Comparison of ENCODE assay signal across 13 cellular contexts in genomic region chr3:103127737-103128136, GRCh38.
DNase-seq lines count a peak whose midpoint lies in the region; ATAC-seq, FAIRE-seq and TF ChIP-seq lines count a peak whose summit lies in the region.
"Had no signal": no experiment of that assay in that cellular context is flagged by ENCODE, and none has a peak within 500 bp of the region (broad histone marks: within the 10 kb centered on the region; RNA-seq: fewer than 3 reads in every experiment).

No MANE protein-coding gene starts in this region.

- no peak overlapping the region for H4K91ac ChIP-seq in H9 (ENCODE audit: insufficient read length, low read depth, low read length)

- no peak overlapping the region for H3K18ac ChIP-seq in H9 (ENCODE audit: insufficient read length, low read depth, low read length)

- H3K4me3 ChIP-seq in astrocyte (ENCODE audit: insufficient read depth, low read depth, low read length) (no peak overlapping the region), uterus (no peak overlapping the region)

- H3K4me3 Mint-ChIP-seq in astrocyte (ENCODE audit: unreplicated experiment): no peak overlapping the region
- no peak overlapping the region for H3K4me3 Mint-ChIP-seq in H9
- H3K4me3 Mint-ChIP-seq in immature natural killer cell: no peak overlapping the region
- H3K4me3 Mint-ChIP-seq: CD8-positive, alpha-beta T cell; stimulated activated naive CD8-positive, alpha-beta T cell treated with anti-CD3 and anti-CD28 coated beads, Interleukin-15, Interleukin-2, amounts not matched to agents 100 ng/mL and 50 ng/mL, for 24 hours had no signal

- no peak overlapping the region for H2BK20ac ChIP-seq in H9 (ENCODE audit: low read depth, low read length, poor library complexity, severe bottlenecking)

- H3K9me3 Mint-ChIP-seq in astrocyte (ENCODE audit: unreplicated experiment) (no peaks in the 10 kb centered on the region), H9 (no peaks in the 10 kb centered on the region; a peak in 1 of 5 replicates), immature natural killer cell (no peaks in the 10 kb centered on the region)

- H3K9me3 ChIP-seq in astrocyte (ENCODE audit: insufficient read depth, low read depth, low read length): no peaks in the 10 kb centered on the region
- no peaks in the 10 kb centered on the region for H3K9me3 ChIP-seq in H9 (ENCODE audit: control insufficient read depth, low read depth, low read length)
- no peaks in the 10 kb centered on the region for H3K9me3 ChIP-seq in uterus

- H3K4ac ChIP-seq in H9 (ENCODE audit: low read depth, low read length): no peak overlapping the region

- no peaks in the 10 kb centered on the region for H3K79me1 ChIP-seq in H9 (ENCODE audit: insufficient read depth, low read depth, low read length, poor library complexity, severe bottlenecking)

- TF ChIP-seq CTCF in astrocyte (IDR thresholded peaks at IDR 0.05; ENCODE audit: insufficient read depth, low read depth, low read length) (no peak), H9 (conservative IDR thresholded peaks at IDR 0.05) (no peak), uterus (IDR thresholded peaks at IDR 0.05) (no peak)

- H3K27ac ChIP-seq in astrocyte (ENCODE audit: low read depth, low read length): no peak overlapping the region
- no peak overlapping the region for H3K27ac ChIP-seq in H9 (ENCODE audit: insufficient read length, low read depth, low read length)
- no peak overlapping the region for H3K27ac ChIP-seq in uterus

- intact Hi-C loops in uterus (cut with DNase I; ENCODE audit: low total_unique reads): no loop called here

- H2AFZ ChIP-seq in astrocyte (ENCODE audit: low read depth, low read length): no peak overlapping the region
- H2AFZ ChIP-seq in H9 (ENCODE audit: low read length): no peak overlapping the region

- H3K27me3 ChIP-seq in astrocyte (ENCODE audit: insufficient read depth, low read length) (no peaks in the 10 kb centered on the region), H9 (ENCODE audit: insufficient read depth, low read length) (no peaks in the 10 kb centered on the region), uterus (no peaks in the 10 kb centered on the region)

- peaks cover 19% of the 10 kb centered on the region for H3K4me1 Mint-ChIP-seq in astrocyte (ENCODE audit: low read depth, unreplicated experiment)
- H3K4me1 Mint-ChIP-seq in H9: no peaks in the 10 kb centered on the region
- no peaks in the 10 kb centered on the region for H3K4me1 Mint-ChIP-seq in immature natural killer cell

- peak; percentile 95 for ATAC-seq in GM21390 (IDR thresholded peaks at IDR 0.05; ENCODE audit: unreplicated experiment)
- ATAC-seq in HG03103 (IDR thresholded peaks at IDR 0.05; ENCODE audit: low read depth, unreplicated experiment): peak; percentile 96
- ATAC-seq: CD8-positive, alpha-beta T cell; HCT116; right cardiac atrium had no signal

- H2BK12ac ChIP-seq in H9 (ENCODE audit: insufficient read length, low read depth, low read length): no peak overlapping the region

- peak; percentile 2 for DNase-seq in GM18507 (ENCODE audit: extremely low spot score, insufficient read length, low read depth)
- DNase-seq in astrocyte (ENCODE audit: low read depth): peak; percentile 46
- DNase-seq in H9: no peak
- no peak for DNase-seq in uterus
- DNase-seq in immature natural killer cell: no peak
- no peak for DNase-seq in C1 segment of cervical spinal cord (lab: John Stamatoyannopoulos, UW)
- DNase-seq: CD8-positive, alpha-beta T cell; right cardiac atrium had no signal

- no peak overlapping the region for H3K14ac ChIP-seq in H9 (ENCODE audit: insufficient read depth, low read length)

- H4K20me1 ChIP-seq in astrocyte (ENCODE audit: insufficient read depth, low read length): no peaks in the 10 kb centered on the region
- no peaks in the 10 kb centered on the region for H4K20me1 ChIP-seq in H9 (ENCODE audit: control insufficient read depth, insufficient read depth, insufficient read length)

- H3K56ac ChIP-seq in H9 (ENCODE audit: insufficient read length, low read depth, low read length): no peak overlapping the region

- H3K27ac Mint-ChIP-seq in astrocyte (ENCODE audit: unreplicated experiment): peak overlapping the region; percentile 90
- no peak overlapping the region for H3K27ac Mint-ChIP-seq in H9
- H3K27ac Mint-ChIP-seq in immature natural killer cell: no peak overlapping the region
- H3K27ac Mint-ChIP-seq: activated T-helper 2 cell treated with anti-CD3 and anti-CD28 coated beads, Interferon-gamma antibody, Interleukin-2, Interleukin-4, amounts not matched to agents 10 μg/mL and 5 μg/mL and 100 μg/mL, durations not matched to agents 14 hours and 24 hours and 36 hours; CD8-positive, alpha-beta T cell; stimulated activated naive CD8-positive, alpha-beta T cell treated with anti-CD3 and anti-CD28 coated beads, Interleukin-15, Interleukin-2, amounts not matched to agents 100 ng/mL and 50 ng/mL, for 24 hours had no signal

- no peaks in the 10 kb centered on the region for H3K36me3 ChIP-seq in astrocyte (ENCODE audit: insufficient read depth, low read length)
- H3K36me3 ChIP-seq in uterus: no peaks in the 10 kb centered on the region

- no peak overlapping the region for H2BK15ac ChIP-seq in H9 (ENCODE audit: low read depth, low read length)

- H3K9ac ChIP-seq in astrocyte (ENCODE audit: low read length) (no peak overlapping the region), H9 (ENCODE audit: extremely low read depth, insufficient read length, low read length) (no peak overlapping the region)

- no peak overlapping the region for H2BK5ac ChIP-seq in H9 (ENCODE audit: insufficient read length, low read length)

- H3T11ph ChIP-seq in H9 (ENCODE audit: low read length): no peak overlapping the region

- no peaks in the 10 kb centered on the region for H3K79me2 ChIP-seq in astrocyte (ENCODE audit: insufficient read depth, low read length)
- H3K79me2 ChIP-seq in H9 (ENCODE audit: insufficient read depth, low read length): no peaks in the 10 kb centered on the region

- H3K36me3 Mint-ChIP-seq in astrocyte (ENCODE audit: low read depth, unreplicated experiment): no peaks in the 10 kb centered on the region
- no peaks in the 10 kb centered on the region for H3K36me3 Mint-ChIP-seq in H9 (ENCODE audit: insufficient read depth in 1 of 3, low read depth in 3 of 3)
- no peaks in the 10 kb centered on the region for H3K36me3 Mint-ChIP-seq in immature natural killer cell
- H3K36me3 Mint-ChIP-seq: CD8-positive, alpha-beta T cell had no signal

- no peak for TF ChIP-seq POLR2A in uterus (IDR thresholded peaks at IDR 0.05)

- H4K8ac ChIP-seq in H9 (replicated peaks; ENCODE audit: insufficient read length, low read depth, low read length): no peak overlapping the region

- no peak overlapping the region for H2AK5ac ChIP-seq in H9 (ENCODE audit: insufficient read length, low read length)

- FAIRE-seq in GM18507 (lab: Jason Lieb, UNC) (peak; percentile 83), astrocyte (lab: Jason Lieb, UNC) (no peak)

- no peak overlapping the region for H2BK120ac ChIP-seq in H9 (ENCODE audit: low read depth, low read length, poor library complexity, severe bottlenecking)

- no peaks in the 10 kb centered on the region for H3K23me2 ChIP-seq in H9 (ENCODE audit: insufficient read length, low read depth, low read length, poor library complexity, severe bottlenecking)

- no CpG with 5 or more reads among the region's 1 CpG for WGBS in H9 (ENCODE audit: extremely low coverage, insufficient read length, low lambda C conversion rate)

- H4K5ac ChIP-seq in H9 (ENCODE audit: insufficient read length, low read depth, low read length): no peak overlapping the region

- H3K23ac ChIP-seq in H9 (ENCODE audit: insufficient read length, low read depth, low read length): no peak overlapping the region

- H3K4me1 ChIP-seq in astrocyte (ENCODE audit: insufficient read depth, low read length) (peaks cover 3% of the 10 kb centered on the region), H9 (ENCODE audit: insufficient read depth, low read length) (no peaks in the 10 kb centered on the region; the same call in 1 of the 2 replicates), uterus (no peaks in the 10 kb centered on the region)

- H3K27me3 Mint-ChIP-seq in astrocyte (ENCODE audit: low read depth, unreplicated experiment) (no peaks in the 10 kb centered on the region), H9 (ENCODE audit: low read depth) (no peaks in the 10 kb centered on the region), immature natural killer cell (ENCODE audit: low read depth in 3 of 3) (peaks cover 0 to 6% (median 0%) of the 10 kb centered on the region in 3 donors)
- H3K27me3 Mint-ChIP-seq: stimulated activated naive CD8-positive, alpha-beta T cell treated with anti-CD3 and anti-CD28 coated beads, Interleukin-15, Interleukin-2, amounts not matched to agents 100 ng/mL and 50 ng/mL, for 24 hours had no signal

- H3K4me2 ChIP-seq in astrocyte (ENCODE audit: low read length) (no peak overlapping the region), H9 (ENCODE audit: insufficient read depth, insufficient read length, low read length) (no peak overlapping the region)

Comparison
In these comparisons a context has a peak if more than half of its experiments do, and no peak if none do; other contexts are left out.
1. DNase-seq: peak in GM18507 (single experiment) and astrocyte (single experiment); none in H9 (single experiment), uterus (0 of 2), immature natural killer cell (0 of 3) and C1 segment of cervical spinal cord (0 of 14).